ENCODE assay signal across 8 cellular contexts in the genomic region with DNA sequence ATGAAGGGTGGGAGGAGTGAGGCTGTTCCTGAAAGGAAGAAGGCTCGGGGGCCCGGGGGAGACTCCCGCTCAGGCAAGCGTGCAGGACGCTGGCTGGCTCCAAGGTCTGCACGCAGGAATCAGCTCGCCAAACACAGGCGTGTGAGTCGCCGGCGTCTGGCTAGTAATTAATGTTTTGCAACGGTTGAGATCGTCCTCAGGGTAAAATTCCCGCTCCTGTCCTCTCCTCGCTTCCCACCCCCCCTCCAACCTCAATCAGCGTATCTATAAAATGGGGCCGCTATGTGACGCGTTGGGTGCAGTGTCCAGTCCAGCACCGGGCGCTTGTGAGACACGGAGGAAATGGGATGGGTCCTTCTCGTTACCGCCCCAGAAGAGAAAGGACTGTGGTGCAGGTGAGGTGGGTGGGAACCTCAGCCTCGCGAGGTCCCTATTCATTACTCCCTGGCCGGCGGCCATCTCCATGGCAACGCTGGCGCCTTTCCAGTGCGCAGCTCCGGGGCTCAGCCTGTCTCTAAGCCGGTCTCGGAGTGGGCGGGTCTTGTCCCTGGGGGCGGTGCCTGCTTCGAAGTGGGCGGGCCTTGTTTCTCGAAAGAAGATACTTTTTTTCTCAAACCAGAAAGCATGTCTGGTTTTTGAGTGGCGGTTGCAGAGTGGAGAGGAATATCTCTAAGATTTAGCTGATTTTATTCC. TPM values are rescaled to one million over a fixed set of nuclear protein-coding genes. Genes with fewer than 3 reads are reported as not detected.
A peak's percentile ranks its signal among the peaks of the same experiment; 100 is the strongest.
DNase-seq lines count a peak whose midpoint lies in the region; ATAC-seq and TF ChIP-seq lines count a peak whose summit lies in the region.

No MANE protein-coding gene starts in this region.

- no peaks in the 10 kb centered on the region for H3K9me3 Mint-ChIP-seq in Caco-2 (ENCODE audit: unreplicated experiment)
- H3K9me3 Mint-ChIP-seq in natural killer cell treated with Interleukin-12 subunit alpha and Interleukin-12 subunit beta and Interleukin-15 and Interleukin-18, amount 100 ng/mL, for 72 hours, result no peaks in the 10 kb centered on the region
- H3K9me3 Mint-ChIP-seq in stimulated activated naive B cell treated with anti-CD40 and anti-IgM and Interleukin-4, amounts not matched to agents 10 μg/mL and 1 μg/mL and 100 μg/mL, for 72 hours, result no peaks in the 10 kb centered on the region

- H3K9me3 ChIP-seq in Caco-2, result no peaks in the 10 kb centered on the region

- no peaks in the 10 kb centered on the region for H3K27me3 ChIP-seq in Caco-2 (replicated peaks; ENCODE audit: control insufficient read depth, insufficient read depth, low read length)

- intact Hi-C loops in Caco-2 (cut with micrococcal nuclease; ENCODE audit: unreplicated experiment), result loop anchor here (1.0 kb wide), 1 partner anchor 12 kb away; a partner anchor contains a TSS

- peak; percentile 64 for ATAC-seq in GM21717 (IDR thresholded peaks at IDR 0.05; ENCODE audit: unreplicated experiment)
- ATAC-seq in natural killer cell treated with Interleukin-12 subunit alpha and Interleukin-12 subunit beta and Interleukin-15 and Interleukin-18, amount 100 ng/mL, for 72 hours, result peak; percentile 98 to 99
- ATAC-seq in stimulated activated naive B cell treated with anti-CD40 and anti-IgM and Interleukin-4, amounts not matched to agents 10 μg/mL and 1 μg/mL and 100 μg/mL, for 72 hours (replicated peaks), result peak; percentile 98

- peak overlapping the region; percentile 81 for H3K27ac Mint-ChIP-seq in Caco-2 (ENCODE audit: unreplicated experiment)
- H3K27ac Mint-ChIP-seq in natural killer cell treated with Interleukin-12 subunit alpha and Interleukin-12 subunit beta and Interleukin-15 and Interleukin-18, amount 100 ng/mL, for 72 hours, result no peak overlapping the region
- peak overlapping the region; percentile 82 for H3K27ac Mint-ChIP-seq in stimulated activated naive B cell treated with anti-CD40 and anti-IgM and Interleukin-4, amounts not matched to agents 10 μg/mL and 1 μg/mL and 100 μg/mL, for 72 hours

- H3K36me3 Mint-ChIP-seq in Caco-2 (ENCODE audit: insufficient read depth, unreplicated experiment), result peaks cover 24% of the 10 kb centered on the region
- H3K36me3 Mint-ChIP-seq in natural killer cell treated with Interleukin-12 subunit alpha and Interleukin-12 subunit beta and Interleukin-15 and Interleukin-18, amount 100 ng/mL, for 72 hours, result no peaks in the 10 kb centered on the region
- H3K36me3 Mint-ChIP-seq in stimulated activated naive B cell treated with anti-CD40 and anti-IgM and Interleukin-4, amounts not matched to agents 10 μg/mL and 1 μg/mL and 100 μg/mL, for 72 hours, result peaks cover 8 to 9% of the 10 kb centered on the region in 2 donors

- TF ChIP-seq CTCF in Caco-2 (IDR thresholded peaks at IDR 0.05; ENCODE audit: insufficient read depth in 1 of 2, low read depth in 1 of 2, low read length in 1 of 2, severe bottlenecking in 1 of 2, unreplicated experiment in 1 of 2), result no peak
- no peak for TF ChIP-seq CTCF in LNCaP clone FGC (IDR thresholded peaks at IDR 0.05; ENCODE audit: control insufficient read depth, extremely low read depth, insufficient read depth)

- CTCF ChIA-PET in Caco-2 (lab: Charles Lee), result interaction anchor here (1.0 to 1.4 kb wide), 4 partner anchors 12 to 75 kb away, joined by 3 to 5 read pairs (median 4); a partner anchor contains a TSS

- TSS peak; percentile 84 for BruUV-seq in Caco-2 (replicated peaks; lab: Mats Ljungman, UMichigan)

- peak overlapping the region; percentile 75 for H3K4me3 Mint-ChIP-seq in Caco-2 (ENCODE audit: unreplicated experiment)
- peak overlapping the region; percentile 61 for H3K4me3 Mint-ChIP-seq in natural killer cell treated with Interleukin-12 subunit alpha and Interleukin-12 subunit beta and Interleukin-15 and Interleukin-18, amount 100 ng/mL, for 72 hours
- H3K4me3 Mint-ChIP-seq in stimulated activated naive B cell treated with anti-CD40 and anti-IgM and Interleukin-4, amounts not matched to agents 10 μg/mL and 1 μg/mL and 100 μg/mL, for 72 hours, result peak overlapping the region; percentile 84 to 86

- peak overlapping the region; percentile 42 for H3K4me3 ChIP-seq in Caco-2 (ENCODE audit: low read depth, low read length)
- peak overlapping the region; percentile 39 for H3K4me3 ChIP-seq in LNCaP clone FGC (ENCODE audit: low read depth, low read length)

- H3K36me3 ChIP-seq in Caco-2 (ENCODE audit: control insufficient read depth, insufficient read depth, low read length), result no peaks in the 10 kb centered on the region

- DNase-seq in Caco-2 (peak; percentile 98), LNCaP clone FGC (ENCODE audit: low read depth) (peak; percentile 67), RPMI8226 (peak; percentile 98), fibroblast of peridontal ligament (ENCODE audit: extremely low read depth) (peak; percentile 84)
- DNase-seq in activated T-helper 9 cell treated with anti-CD3 and anti-CD28 coated beads, Interleukin-2, amount 50 U/mL, for 16 hours (ENCODE audit: low read depth), result peak; percentile 87
- peak; percentile 91 for DNase-seq in natural killer cell treated with Interleukin-12 subunit alpha and Interleukin-12 subunit beta and Interleukin-15 and Interleukin-18, amount 100 ng/mL, for 72 hours (ENCODE audit: low spot score)
- peak; percentile 92 for DNase-seq in stimulated activated naive B cell treated with anti-CD40 and anti-IgM and Interleukin-4, amounts not matched to agents 10 μg/mL and 1 μg/mL and 100 μg/mL, for 72 hours

- H3K27me3 Mint-ChIP-seq in Caco-2 (ENCODE audit: insufficient read depth, unreplicated experiment), result no peaks in the 10 kb centered on the region
- H3K27me3 Mint-ChIP-seq in natural killer cell treated with Interleukin-12 subunit alpha and Interleukin-12 subunit beta and Interleukin-15 and Interleukin-18, amount 100 ng/mL, for 72 hours, result peaks cover 8 to 14% of the 10 kb centered on the region in 2 donors
- H3K27me3 Mint-ChIP-seq in stimulated activated naive B cell treated with anti-CD40 and anti-IgM and Interleukin-4, amounts not matched to agents 10 μg/mL and 1 μg/mL and 100 μg/mL, for 72 hours, result no peaks in the 10 kb centered on the region

- peaks cover 16% of the 10 kb centered on the region for H3K4me1 Mint-ChIP-seq in Caco-2 (ENCODE audit: low read depth, unreplicated experiment)
- H3K4me1 Mint-ChIP-seq in natural killer cell treated with Interleukin-12 subunit alpha and Interleukin-12 subunit beta and Interleukin-15 and Interleukin-18, amount 100 ng/mL, for 72 hours (ENCODE audit: low read depth in 2 of 2), result peaks cover 8 to 9% of the 10 kb centered on the region in 2 donors
- H3K4me1 Mint-ChIP-seq in stimulated activated naive B cell treated with anti-CD40 and anti-IgM and Interleukin-4, amounts not matched to agents 10 μg/mL and 1 μg/mL and 100 μg/mL, for 72 hours, result peaks cover 20 to 33% of the 10 kb centered on the region in 2 donors

- H3K4me1 ChIP-seq in Caco-2, result peaks cover 11% of the 10 kb centered on the region

- POLR2A ChIA-PET in Caco-2 (lab: Charles Lee), result interaction anchor here (0.8 to 2.9 kb wide), 3 partner anchors 12 to 125 kb away, joined by 4 to 21 read pairs (median 4); a partner anchor contains a TSS

RNA-seq across cellular contexts. Expression of a gene that starts 6.5 kb away (rescaled TPM):
- total RNA-seq in Caco-2 (2022), result 26.5 and 30.4 TPM in 2 replicates
- 10 to 100 TPM in 1 of 2 donors, 1 to 10 TPM in 1; 6.5 to 10.2 TPM for total RNA-seq in natural killer cell treated with Interleukin-12 subunit alpha and Interleukin-12 subunit beta and Interleukin-15 and Interleukin-18, amount 100 ng/mL, for 72 hours

RNA-seq across cellular contexts. Expression of a gene that starts 12.2 kb away (rescaled TPM):
- total RNA-seq in Caco-2 (2022), result 27.2 and 27.7 TPM in 2 replicates
- total RNA-seq in natural killer cell treated with Interleukin-12 subunit alpha and Interleukin-12 subunit beta and Interleukin-15 and Interleukin-18, amount 100 ng/mL, for 72 hours, result 10 to 100 TPM; 11.8 to 15.8 TPM

RNA-seq across cellular contexts. Expression of a gene that starts 13.0 kb away (rescaled TPM):
- total RNA-seq in Caco-2 (2022), result 10.8 and 11.1 TPM in 2 replicates
- total RNA-seq in natural killer cell treated with Interleukin-12 subunit alpha and Interleukin-12 subunit beta and Interleukin-15 and Interleukin-18, amount 100 ng/mL, for 72 hours, result 10 to 100 TPM; 10.6 to 14.7 TPM

RNA-seq across cellular contexts. Expression of a gene that starts 18.3 kb away (rescaled TPM):
- 13.2 and 14.5 TPM in 2 replicates for total RNA-seq in Caco-2 (2022)
- total RNA-seq in natural killer cell treated with Interleukin-12 subunit alpha and Interleukin-12 subunit beta and Interleukin-15 and Interleukin-18, amount 100 ng/mL, for 72 hours, result 10 to 100 TPM; 15.4 to 20.7 TPM

RNA-seq across cellular contexts. Expression of a gene that starts 37.2 kb away (rescaled TPM):
- total RNA-seq in Caco-2 (2022), result 8.5 and 10.2 TPM in 2 replicates
- 1 to 10 TPM; 2.6 to 4.5 TPM for total RNA-seq in natural killer cell treated with Interleukin-12 subunit alpha and Interleukin-12 subunit beta and Interleukin-15 and Interleukin-18, amount 100 ng/mL, for 72 hours

Comparison
In these comparisons a context has a peak if more than half of its experiments do, and no peak if none do; other contexts are left out.
1. Peak in every context shown above with its lines: DNase-seq, ATAC-seq and H3K4me3 ChIP-seq.
2. H3K27ac Mint-ChIP-seq: peak in Caco-2 (single experiment) and stimulated activated naive B cell treated with anti-CD40 and anti-IgM and Interleukin-4, amounts not matched to agents 10 μg/mL and 1 μg/mL and 100 μg/mL, for 72 hours (single experiment); none in natural killer cell treated with Interleukin-12 subunit alpha and Interleukin-12 subunit beta and Interleukin-15 and Interleukin-18, amount 100 ng/mL, for 72 hours (0 of 2).